8 cellular contexts compared by ENCODE assay signal in the genomic region with DNA sequence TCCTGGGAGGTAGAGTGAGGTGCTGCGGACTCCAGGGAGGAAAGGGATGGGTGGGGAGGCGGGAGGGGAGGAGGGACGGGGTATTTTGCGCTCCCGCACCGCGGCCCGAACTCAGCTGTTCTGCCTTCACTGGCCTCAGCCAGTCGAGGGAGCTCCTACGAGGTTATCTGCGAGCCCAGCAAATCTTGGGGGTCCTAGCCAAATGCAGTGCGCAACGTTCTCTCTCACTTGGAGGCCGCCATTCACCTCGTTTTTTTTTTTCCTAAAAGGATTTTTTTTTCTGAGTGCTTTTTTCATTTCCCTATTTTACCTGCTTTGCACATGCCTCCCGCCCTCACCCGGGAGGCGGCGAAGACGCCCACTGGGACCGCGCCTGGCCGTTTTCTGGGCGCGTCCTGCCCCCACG. TPM values are rescaled to one million over a fixed set of nuclear protein-coding genes. Genes with fewer than 3 reads are reported as not detected.
DNase-seq lines count a peak whose midpoint lies in the region; ATAC-seq and TF ChIP-seq lines count a peak whose summit lies in the region.

No MANE protein-coding gene starts in this region.

- peak overlapping the region; percentile 83 for H3K9ac ChIP-seq in HUES64 (ENCODE audit: low read depth, low read length)

- peak overlapping the region in 2 of 7 donors; percentile 25 to 55 for H3K27ac Mint-ChIP-seq in CD14-positive monocyte

- TF ChIP-seq POLR2A in breast epithelium (IDR thresholded peaks at IDR 0.05) = no peak

- H3K9me3 ChIP-seq in HUES64 (ENCODE audit: insufficient read depth, low read depth, low read length) = no peaks in the 10 kb centered on the region
- no peaks in the 10 kb centered on the region for H3K9me3 ChIP-seq in breast epithelium

- peaks cover 21 to 31% of the 10 kb centered on the region in 2 donors for H3K36me3 Mint-ChIP-seq in CD14-positive monocyte

- peak overlapping the region; percentile 92 to 98 for H3K4me3 Mint-ChIP-seq in CD14-positive monocyte

- H3K27me3 ChIP-seq in HUES64 (ENCODE audit: insufficient read depth, low read length) = peaks cover 47% of the 10 kb centered on the region
- no peaks in the 10 kb centered on the region for H3K27me3 ChIP-seq in breast epithelium

- no peak for DNase-seq in CD14-positive monocyte (ENCODE audit: low spot score)
- no peak for DNase-seq in breast epithelium (ENCODE audit: low spot score in 2 of 2)
- peak; percentile 17 for DNase-seq in mucosa of gallbladder (ENCODE audit: low spot score)
- no peak for DNase-seq in 8988T
- DNase-seq in anterior cingulate cortex (lab: John Stamatoyannopoulos, UW) = no peak
- no peak for DNase-seq in Ammon's horn (ENCODE audit: low spot score)

- peaks cover 14% of the 10 kb centered on the region for H3K4me1 ChIP-seq in HUES64 (ENCODE audit: insufficient read depth, low read length)
- peaks cover 0 to 3% of the 10 kb centered on the region in 2 donors for H3K4me1 ChIP-seq in breast epithelium

- intact Hi-C loops in CD14-positive monocyte (cut with micrococcal nuclease) = loop anchor here (5.0 to 10.0 kb wide), 3 partner anchors 128 to 582 kb away; no protein-coding TSS in a partner anchor
- intact Hi-C loops in breast epithelium (cut with DNase I; ENCODE audit: low total_unique reads) = no loop called here

- H3K9me3 Mint-ChIP-seq in CD14-positive monocyte = peaks cover 0 to 27% (median 7%) of the 10 kb centered on the region in 7 donors

- peaks cover 48% of the 10 kb centered on the region for H3K4me1 Mint-ChIP-seq in CD14-positive monocyte

- H3K27me3 Mint-ChIP-seq in CD14-positive monocyte (ENCODE audit: low read depth in 3 of 3) = peaks cover 51 to 60% (median 53%) of the 10 kb centered on the region in 3 donors

- H3K4me3 ChIP-seq in HUES64 (ENCODE audit: low read length) (peak overlapping the region; percentile 90), breast epithelium (peak overlapping the region; percentile 82 to 90 (median 90))

- no peak for TF ChIP-seq CTCF in CD14-positive monocyte (IDR thresholded peaks at IDR 0.05)
- no peak for TF ChIP-seq CTCF in breast epithelium (IDR thresholded peaks at IDR 0.05)

- 1% methylated on average over 26 of the region's 26 CpGs for whole genome bisulfite sequencing in HUES64

- peak overlapping the region; percentile 66 for H3K27ac ChIP-seq in HUES64 (ENCODE audit: low read depth, low read length)
- H3K27ac ChIP-seq in breast epithelium = peak overlapping the region; percentile 95 to 96

- no peak for ATAC-seq in HG03520 (IDR thresholded peaks at IDR 0.05; ENCODE audit: unreplicated experiment)

- H3K36me3 ChIP-seq in HUES64 (ENCODE audit: insufficient read depth, low read length) (peaks cover 11% of the 10 kb centered on the region), breast epithelium (no peaks in the 10 kb centered on the region)

RNA-seq across cellular contexts. Expression of gene BCL2L11, which starts 0.9 kb away (rescaled TPM):
- polyA plus RNA-seq in CD14-positive monocyte = 10 to 100 TPM in 1 of 2 donors, 1 to 10 TPM in 1; 8.8 to 20.4 TPM
- 11.1 TPM for polyA plus RNA-seq in HUES64 (2013, experiment 1 of 2)
- 14.6 TPM for polyA plus RNA-seq in HUES64 (2013, experiment 2 of 2)
- total RNA-seq in breast epithelium (10 to 100 TPM; 42.6 to 67.3 (median 46.1) TPM), mucosa of gallbladder (19.1 TPM)
